In the genomic region with DNA sequence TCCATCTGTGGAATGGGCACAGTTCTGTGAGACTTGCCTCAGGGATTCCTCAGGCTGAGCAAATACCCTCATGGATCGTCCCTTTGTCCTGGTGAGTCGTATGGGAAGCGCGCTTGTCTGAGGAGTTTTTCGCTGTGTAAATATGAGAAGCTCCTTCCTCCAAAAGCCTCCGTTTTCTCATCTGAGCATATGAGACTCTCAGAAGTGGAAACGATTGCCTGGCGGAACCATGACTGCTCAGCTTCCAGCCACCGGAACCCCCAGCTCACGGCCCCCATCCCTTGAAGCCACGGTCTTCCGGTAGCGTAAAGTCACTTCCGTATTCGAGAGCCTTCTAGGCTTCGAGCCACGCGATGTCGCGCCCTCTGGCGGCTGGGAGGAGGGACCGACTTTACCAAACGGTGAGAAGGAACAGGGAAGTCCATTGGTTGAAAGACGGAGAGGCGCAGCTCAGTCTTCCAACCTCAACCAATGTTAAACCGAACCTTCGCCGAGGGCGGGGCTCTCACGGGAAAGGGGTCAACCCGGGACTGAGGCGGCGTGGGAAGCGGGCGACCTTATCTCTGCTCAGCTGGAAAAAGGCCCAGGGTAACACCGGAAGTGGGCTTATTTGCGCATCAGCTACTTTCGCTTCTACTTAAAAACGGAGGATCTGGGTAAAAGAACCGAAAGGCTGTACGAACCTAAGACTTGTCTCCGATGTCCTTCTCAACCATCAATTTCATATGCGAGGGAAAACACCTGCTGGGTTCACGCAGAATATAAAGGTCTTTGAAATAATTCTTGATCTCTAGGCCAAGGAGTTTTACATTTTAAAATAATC, we compare ENCODE assay signal across 8 cellular contexts. TPM values are rescaled to one million over a fixed set of nuclear protein-coding genes. Genes with fewer than 3 reads are reported as not detected.
DNase-seq lines count a peak whose midpoint lies in the region; ATAC-seq, FAIRE-seq and TF ChIP-seq lines count a peak whose summit lies in the region.

No MANE protein-coding gene starts in this region.

- DNase-seq in GM19239 (ENCODE audit: insufficient read length, low spot score) (peak; percentile 84), NCI-H524 (lab: John Stamatoyannopoulos, UW) (peak; percentile 99), colonic mucosa (peak; percentile 99)
- DNase-seq in activated CD4-positive, alpha-beta T cell treated with anti-CD3 and anti-CD28 coated beads for 48 hours = peak; percentile 100
- peak; percentile 96 to 97 for DNase-seq in stimulated activated CD4-positive, alpha-beta T cell treated with anti-CD3 and anti-CD28 coated beads, Interleukin-1b, Interleukin-23, amount 100 ng/mL, for 4 hours (ENCODE audit: low read depth in 2 of 2)

- H3K9me3 ChIP-seq in BLaER1 treated with 17β-estradiol and CSF1 and Interleukin-3, amounts not matched to agents 10 nM and 100 nM (replicated peaks in 1 of 11) = peaks cover 0 to 7% (median 0%) of the 10 kb centered on the region in 11 experiments; a peak in 2 of 22 replicates
- no peaks in the 10 kb centered on the region for H3K9me3 ChIP-seq in colonic mucosa

- H3K36me3 ChIP-seq in BLaER1 treated with 17β-estradiol and CSF1 and Interleukin-3, amounts not matched to agents 10 nM and 100 nM = peaks cover 0 to 8% (median 0%) of the 10 kb centered on the region in 11 experiments; a peak in 2 of 22 replicates
- H3K36me3 ChIP-seq in colonic mucosa = no peaks in the 10 kb centered on the region

- peak; percentile 91 for ATAC-seq in HG03457 (IDR thresholded peaks at IDR 0.05; ENCODE audit: unreplicated experiment)

- peaks cover 30 to 49% (median 38%) of the 10 kb centered on the region in 10 experiments for H3K4me1 ChIP-seq in BLaER1 treated with 17β-estradiol and CSF1 and Interleukin-3, amounts not matched to agents 10 nM and 100 nM
- peaks cover 2% of the 10 kb centered on the region for H3K4me1 ChIP-seq in colonic mucosa

- H3K9ac ChIP-seq in BLaER1 treated with 17β-estradiol and CSF1 and Interleukin-3, amounts not matched to agents 10 nM and 100 nM = peak overlapping the region; percentile 78 to 91 (median 84)
- peak overlapping the region; percentile 71 to 90 for H3K9ac ChIP-seq in colonic mucosa (ENCODE audit: low read depth in 2 of 2, low read length in 2 of 2)

- peak overlapping the region; percentile 84 to 97 (median 93) for H3K4me2 ChIP-seq in BLaER1 treated with 17β-estradiol and CSF1 and Interleukin-3, amounts not matched to agents 10 nM and 100 nM

- peak overlapping the region; percentile 65 to 83 (median 74) for H3K4me3 ChIP-seq in BLaER1 treated with 17β-estradiol and CSF1 and Interleukin-3, amounts not matched to agents 10 nM and 100 nM
- H3K4me3 ChIP-seq in colonic mucosa = peak overlapping the region; percentile 66

- no peaks in the 10 kb centered on the region for H4K20me1 ChIP-seq in BLaER1 treated with 17β-estradiol and CSF1 and Interleukin-3, amounts not matched to agents 10 nM and 100 nM

- TF ChIP-seq CTCF in colonic mucosa (IDR thresholded peaks at IDR 0.05) = peak; percentile 94

- peak overlapping the region; percentile 87 to 94 (median 89) for H3K27ac ChIP-seq in BLaER1 treated with 17β-estradiol and CSF1 and Interleukin-3, amounts not matched to agents 10 nM and 100 nM
- peak overlapping the region; percentile 82 for H3K27ac ChIP-seq in colonic mucosa
- H3K27ac ChIP-seq in layer of hippocampus (ENCODE audit: low read depth, low read length) = peak overlapping the region; percentile 88

- intact Hi-C loops in colonic mucosa (cut with DNase I) = no loop called here

- H3K27me3 ChIP-seq in BLaER1 treated with 17β-estradiol and CSF1 and Interleukin-3, amounts not matched to agents 10 nM and 100 nM = no peaks in the 10 kb centered on the region
- H3K27me3 ChIP-seq in colonic mucosa = no peaks in the 10 kb centered on the region
- no peaks in the 10 kb centered on the region for H3K27me3 ChIP-seq in layer of hippocampus (ENCODE audit: control insufficient read depth, insufficient read depth, low read length)

- peak; percentile 100 for FAIRE-seq in GM19239 (lab: Jason Lieb, UNC)

RNA-seq across cellular contexts. Expression of gene AZIN2, which starts 46.3 kb away (rescaled TPM):
- total RNA-seq in colonic mucosa = 10 to 100 TPM; 10.2 to 21.4 TPM

RNA-seq across cellular contexts. Expression of gene TRIM62, which starts 54.6 kb away (rescaled TPM):
- total RNA-seq in colonic mucosa = 1 to 10 TPM; 4.9 to 6.2 TPM

Comparison
In these comparisons a context has a peak if more than half of its experiments do, and no peak if none do; other contexts are left out.
1. Peak in every context shown above with its lines: DNase-seq, ATAC-seq, H3K4me3 ChIP-seq and H3K27ac ChIP-seq.